ENCODE assay signal across 28 cellular contexts in genomic region chr10:83723080-83723479, GRCh38.
"Had no signal": no experiment of that assay in that cellular context is flagged by ENCODE, and none has a peak within 500 bp of the region (broad histone marks: within the 10 kb centered on the region; RNA-seq: fewer than 3 reads in every experiment).

No MANE protein-coding gene starts in this region.

- DNase-seq: activated CD4-positive, alpha-beta T cell treated with anti-CD3 and anti-CD28 coated beads for 48 hours; activated CD4-positive, alpha-beta T cell treated with anti-CD3 and anti-CD28 coated beads, Interleukin-2, amount 50 U/mL, for 4 hours; activated CD4-positive, CD25-positive, alpha-beta regulatory T cell treated with anti-CD3 and anti-CD28 coated beads, Interleukin-2, amount 50 U/mL, for 72 hours; activated CD8-positive, alpha-beta memory T cell treated with anti-CD3 and anti-CD28 coated beads, Interleukin-2, amount 10 ng/mL, durations not matched to agents 7 days and 5 days; activated effector memory CD4-positive, alpha-beta T cell treated with anti-CD3 and anti-CD28 coated beads, Interleukin-2, amount 50 U/mL, for 16 hours; activated naive CD4-positive, alpha-beta T cell treated with Interleukin-2 at 50 U/mL for 16 hours; activated naive CD8-positive, alpha-beta T cell treated with anti-CD3 and anti-CD28 coated beads, Interleukin-2, amount 50 U/mL, for 24 hours; activated T-cell treated with anti-CD3 and anti-CD28 coated beads, Interleukin-2, amount 50 U/mL, for 24 hours; amniotic stem cell; cerebellar nuclear complex; KG1; NCI-H1048; NCI-H146; NCI-H187 treated with DMSO at 0.1 percent for 48 hours; NCI-H2081 treated with DMSO at 0.1 percent for 48 hours; NCI-H2227 treated with DMSO at 0.1 percent for 48 hours; NCI-H510A; NCI-H526 treated with DMSO at 0.1 percent for 48 hours; NCI-H82; SHP77; SW 1271; T-helper 9 cell had no signal

- H3K27ac ChIP-seq: SJSA1 had no signal

- H3K4me1 ChIP-seq: SJSA1 had no signal

- H3K27me3 ChIP-seq: SJSA1 had no signal

- H3K4me3 Mint-ChIP-seq: activated CD8-positive, alpha-beta memory T cell treated with anti-CD3 and anti-CD28 coated beads, Interleukin-2, amount 10 ng/mL, durations not matched to agents 7 days and 5 days; activated naive CD8-positive, alpha-beta T cell treated with anti-CD3 and anti-CD28 coated beads, Interleukin-2, amount 50 U/mL, for 24 hours; activated T-cell treated with anti-CD3 and anti-CD28 coated beads, Interleukin-2, amount 50 U/mL, for 24 hours; brain; T-helper 1 cell treated with Interleukin-12 subunit alpha and Interleukin-12 subunit beta and Interleukin-4 antibody, amounts not matched to agents 30 μg/mL and 1 μg/mL, for 36 hours; WTC11 had no signal

- H3K36me3 ChIP-seq: SJSA1 had no signal

- H3K36me3 Mint-ChIP-seq: activated CD8-positive, alpha-beta memory T cell treated with anti-CD3 and anti-CD28 coated beads, Interleukin-2, amount 10 ng/mL, durations not matched to agents 7 days and 5 days; activated naive CD4-positive, alpha-beta T cell treated with anti-CD3 and anti-CD28 coated beads, Interleukin-2, amount 50 U/mL, for 72 hours; brain; WTC11 had no signal

- H3K4me1 Mint-ChIP-seq: activated CD8-positive, alpha-beta memory T cell treated with anti-CD3 and anti-CD28 coated beads, Interleukin-2, amount 10 ng/mL, durations not matched to agents 7 days and 5 days; activated naive CD8-positive, alpha-beta T cell treated with anti-CD3 and anti-CD28 coated beads, Interleukin-2, amount 50 U/mL, for 24 hours; brain; WTC11 had no signal

- H3K27me3 Mint-ChIP-seq: activated CD8-positive, alpha-beta memory T cell treated with anti-CD3 and anti-CD28 coated beads, Interleukin-2, amount 10 ng/mL, durations not matched to agents 7 days and 5 days; activated naive CD8-positive, alpha-beta T cell treated with anti-CD3 and anti-CD28 coated beads, Interleukin-2, amount 50 U/mL, for 24 hours; activated T-cell treated with anti-CD3 and anti-CD28 coated beads, Interleukin-2, amount 50 U/mL, for 24 hours; brain had no signal

- H3K4me3 ChIP-seq: SJSA1 had no signal

- H3K27ac Mint-ChIP-seq: activated CD8-positive, alpha-beta memory T cell treated with anti-CD3 and anti-CD28 coated beads, Interleukin-2, amount 10 ng/mL, durations not matched to agents 7 days and 5 days; activated naive CD4-positive, alpha-beta T cell treated with anti-CD3 and anti-CD28 coated beads, Interleukin-2, amount 50 U/mL, for 72 hours; activated naive CD8-positive, alpha-beta T cell treated with anti-CD3 and anti-CD28 coated beads, Interleukin-2, amount 50 U/mL, for 24 hours; activated T-cell treated with anti-CD3 and anti-CD28 coated beads, Interleukin-2, amount 50 U/mL, for 24 hours; brain; T-helper 1 cell treated with Interleukin-12 subunit alpha and Interleukin-12 subunit beta and Interleukin-4 antibody, amounts not matched to agents 30 μg/mL and 1 μg/mL, for 36 hours; WTC11 had no signal

- H3K9me3 ChIP-seq: SJSA1 had no signal

- ATAC-seq: activated CD8-positive, alpha-beta memory T cell treated with anti-CD3 and anti-CD28 coated beads, Interleukin-2, amount 10 ng/mL, durations not matched to agents 7 days and 5 days; activated naive CD4-positive, alpha-beta T cell treated with anti-CD3 and anti-CD28 coated beads, Interleukin-2, amount 50 U/mL, for 72 hours; activated naive CD8-positive, alpha-beta T cell treated with anti-CD3 and anti-CD28 coated beads, Interleukin-2, amount 50 U/mL, for 24 hours; SK-N-SH treated with all-trans-retinoic acid at 6 μM for 48 hours; WTC11 had no signal
